ENCODE assay signal across 11 cellular contexts in genomic region chr20:15986690-15987089, GRCh38.
DNase-seq lines count a peak whose midpoint lies in the region; ATAC-seq, FAIRE-seq and TF ChIP-seq lines count a peak whose summit lies in the region.
"Had no signal": no experiment of that assay in that cellular context is flagged by ENCODE, and none has a peak within 500 bp of the region (broad histone marks: within the 10 kb centered on the region; RNA-seq: fewer than 3 reads in every experiment).

No MANE protein-coding gene starts in this region.

- TF ChIP-seq EP300 in GM12878 (IDR thresholded peaks at IDR 0.05; ENCODE audit: borderline replicate concordance in 1 of 2, control insufficient read depth in 1 of 2, low read depth in 2 of 2, low read length in 2 of 2), result peak; percentile 68; a peak in 2 of 4 replicates

- peak; percentile 77 for FAIRE-seq in GM12878 (lab: Jason Lieb, UNC)

- TF ChIP-seq CTCF in GM12878 (IDR thresholded peaks at IDR 0.05 in 2 of 3, conservative IDR thresholded peaks at IDR 0.05 in 1 of 3; ENCODE audit: control insufficient read depth in 2 of 3, extremely low read depth in 1 of 3, insufficient read depth in 1 of 3, low read depth in 3 of 3, low read length in 3 of 3) (no peak), lower leg skin (IDR thresholded peaks at IDR 0.05) (no peak)
- no peak for TF ChIP-seq CTCF in CD4-positive, alpha-beta T cell (IDR thresholded peaks at IDR 0.05)

- H3K4me3 Mint-ChIP-seq in naive thymus-derived CD8-positive, alpha-beta T cell, result peak overlapping the region in 1 of 10 donors; percentile 40
- no peak overlapping the region for H3K4me3 Mint-ChIP-seq in CD4-positive, alpha-beta T cell
- H3K4me3 Mint-ChIP-seq in activated CD4-positive, alpha-beta T cell treated with anti-CD3 and anti-CD28 coated beads, Interleukin-2, amount 10 ng/mL, durations not matched to agents 24 days and 14 days, result no peak overlapping the region
- H3K4me3 Mint-ChIP-seq: natural killer cell treated with Interleukin-12 subunit alpha and Interleukin-12 subunit beta and Interleukin-15 and Interleukin-18, amount 100 ng/mL, for 72 hours had no signal

- in situ Hi-C loops in GM12878 (cut with MboI), result no loop called here

- H3K27ac ChIP-seq in GM12878 (ENCODE audit: control insufficient read depth, insufficient read depth), result peak overlapping the region; percentile 74
- H3K27ac ChIP-seq in CD4-positive, alpha-beta T cell (ENCODE audit: low read depth, low read length), result no peak overlapping the region

- peaks cover 0 to 4% (median 0%) of the 10 kb centered on the region in 9 donors for H3K9me3 Mint-ChIP-seq in naive thymus-derived CD8-positive, alpha-beta T cell
- H3K9me3 Mint-ChIP-seq in CD4-positive, alpha-beta T cell, result no peaks in the 10 kb centered on the region
- H3K9me3 Mint-ChIP-seq in activated CD4-positive, alpha-beta T cell treated with anti-CD3 and anti-CD28 coated beads, Interleukin-2, amount 10 ng/mL, durations not matched to agents 24 days and 14 days, result no peaks in the 10 kb centered on the region
- H3K9me3 Mint-ChIP-seq: natural killer cell treated with Interleukin-12 subunit alpha and Interleukin-12 subunit beta and Interleukin-15 and Interleukin-18, amount 100 ng/mL, for 72 hours had no signal

- H3K79me2 ChIP-seq in GM12878 (ENCODE audit: control insufficient read depth, insufficient read depth, low read length), result peaks cover 21% of the 10 kb centered on the region

- intact Hi-C loops in GM12878 (cut with micrococcal nuclease; ENCODE audit: unreplicated experiment) (loop anchor here (2.0 to 10.0 kb wide), 6 partner anchors 64 to 488 kb away; no protein-coding TSS in a partner anchor), lower leg skin (cut with DNase I; ENCODE audit: low total_unique reads) (no loop called here)
- intact Hi-C loops in CD4-positive, alpha-beta T cell (cut with DNase I, micrococcal nuclease), result no loop called here
- intact Hi-C loops in activated CD4-positive, alpha-beta T cell treated with anti-CD3 and anti-CD28 coated beads, Interleukin-2, amount 10 ng/mL, durations not matched to agents 24 days and 14 days (cut with micrococcal nuclease), result no loop called here

- peak; percentile 72 for DNase-seq in GM12878 (ENCODE audit: low read depth, low spot score)
- DNase-seq in naive thymus-derived CD8-positive, alpha-beta T cell, result no peak
- no peak for DNase-seq in lower leg skin (ENCODE audit: low spot score in 2 of 2)
- DNase-seq in CD4-positive, alpha-beta T cell, result no peak
- DNase-seq in activated CD4-positive, alpha-beta T cell treated with anti-CD3 and anti-CD28 coated beads, Interleukin-2, amount 10 ng/mL, durations not matched to agents 24 days and 14 days, result no peak
- DNase-seq: COR-L47; stimulated activated CD4-positive, alpha-beta T cell treated with anti-CD3 and anti-CD28 coated beads, Interleukin-15, amount 100 ng/mL, for 24 hours had no signal

- no peak overlapping the region for H2AFZ ChIP-seq in GM12878 (ENCODE audit: control insufficient read depth, low read depth, low read length)

- no TSS peak for BruUV-seq in GM12878 (replicated peaks; lab: Mats Ljungman, UMichigan)

- no peaks in the 10 kb centered on the region for H3K27me3 Mint-ChIP-seq in naive thymus-derived CD8-positive, alpha-beta T cell
- H3K27me3 Mint-ChIP-seq in CD4-positive, alpha-beta T cell, result no peaks in the 10 kb centered on the region
- no peaks in the 10 kb centered on the region for H3K27me3 Mint-ChIP-seq in activated CD4-positive, alpha-beta T cell treated with anti-CD3 and anti-CD28 coated beads, Interleukin-2, amount 10 ng/mL, durations not matched to agents 24 days and 14 days

- no peaks in the 10 kb centered on the region for H3K36me3 Mint-ChIP-seq in naive thymus-derived CD8-positive, alpha-beta T cell
- no peaks in the 10 kb centered on the region for H3K36me3 Mint-ChIP-seq in CD4-positive, alpha-beta T cell (ENCODE audit: low read depth)
- H3K36me3 Mint-ChIP-seq in activated CD4-positive, alpha-beta T cell treated with anti-CD3 and anti-CD28 coated beads, Interleukin-2, amount 10 ng/mL, durations not matched to agents 24 days and 14 days (ENCODE audit: low read depth), result no peaks in the 10 kb centered on the region
- H3K36me3 Mint-ChIP-seq: natural killer cell treated with Interleukin-12 subunit alpha and Interleukin-12 subunit beta and Interleukin-15 and Interleukin-18, amount 100 ng/mL, for 72 hours had no signal

- RAD21 ChIA-PET in GM12878 (lab: Charles Lee; ENCODE audit: unreplicated experiment), result interaction anchor here (0.7 to 1.6 kb wide), 3 partner anchors 17 to 329 kb away, joined by 3 to 4 read pairs (median 4); no protein-coding TSS in a partner anchor

- peak overlapping the region; percentile 75 for H3K4me2 ChIP-seq in GM12878 (ENCODE audit: control insufficient read depth, insufficient read depth)

- H3K9me3 ChIP-seq in GM12878 (replicated peaks; ENCODE audit: control insufficient read depth, insufficient read depth, low read length), result no peaks in the 10 kb centered on the region
- H3K9me3 ChIP-seq in CD4-positive, alpha-beta T cell (ENCODE audit: control insufficient read depth, low read length), result no peaks in the 10 kb centered on the region

- no peak overlapping the region; the same call in 1 of the 2 replicates for H3K9ac ChIP-seq in GM12878 (ENCODE audit: control insufficient read depth, insufficient read depth, low read length)

- no peaks in the 10 kb centered on the region for H4K20me1 ChIP-seq in GM12878 (ENCODE audit: control insufficient read depth, insufficient read depth)

- WGBS in GM12878 (ENCODE audit: insufficient coverage, insufficient replicate concordance, low lambda C conversion rate, missing lambda C conversion rate), result 0% methylated on average over 3 of the region's 3 CpGs
- 83 to 98% methylated on average over 3 of the region's 3 CpGs for WGBS in lower leg skin, 2 donors

- H3K4me1 ChIP-seq in GM12878 (ENCODE audit: control insufficient read depth, insufficient read depth, low read length), result no peaks in the 10 kb centered on the region; the same call in 1 of the 2 replicates

- H3K27me3 ChIP-seq in GM12878 (replicated peaks in 1 of 2; ENCODE audit: control insufficient read depth in 2 of 2, insufficient read depth in 2 of 2, low read length in 1 of 2), result no peaks in the 10 kb centered on the region
- H3K27me3 ChIP-seq in CD4-positive, alpha-beta T cell (ENCODE audit: control insufficient read depth, insufficient read depth, low read length), result no peaks in the 10 kb centered on the region

- H3K36me3 ChIP-seq in GM12878 (ENCODE audit: control insufficient read depth in 2 of 2, insufficient read depth in 2 of 2, low read length in 1 of 2), result no peaks in the 10 kb centered on the region

- peak; percentile 95 for ATAC-seq in GM18867 (IDR thresholded peaks at IDR 0.05; ENCODE audit: unreplicated experiment)
- ATAC-seq in GM21576 (IDR thresholded peaks at IDR 0.05; ENCODE audit: unreplicated experiment), result peak; percentile 97
- ATAC-seq in HG03097 (IDR thresholded peaks at IDR 0.05; ENCODE audit: low FRiP score, unreplicated experiment), result peak; percentile 95
- ATAC-seq in GM12878, result peak; percentile 92
- no peak for ATAC-seq in naive thymus-derived CD8-positive, alpha-beta T cell
- ATAC-seq in CD4-positive, alpha-beta T cell (ENCODE audit: poor library complexity), result no peak
- ATAC-seq: natural killer cell treated with Interleukin-12 subunit alpha and Interleukin-12 subunit beta and Interleukin-15 and Interleukin-18, amount 100 ng/mL, for 72 hours had no signal

- TF ChIP-seq RAD21 in GM12878 (IDR thresholded peaks at IDR 0.05; ENCODE audit: insufficient read depth, low read depth, low read length), result no peak

- H3K4me3 ChIP-seq in GM12878 (peak overlapping the region; percentile 91), lower leg skin (ENCODE audit: low read depth, poor library complexity, severe bottlenecking) (no peak overlapping the region)

- peak overlapping the region in 1 of 10 donors; percentile 42 for H3K27ac Mint-ChIP-seq in naive thymus-derived CD8-positive, alpha-beta T cell
- H3K27ac Mint-ChIP-seq in CD4-positive, alpha-beta T cell, result no peak overlapping the region
- no peak overlapping the region for H3K27ac Mint-ChIP-seq in activated CD4-positive, alpha-beta T cell treated with anti-CD3 and anti-CD28 coated beads, Interleukin-2, amount 10 ng/mL, durations not matched to agents 24 days and 14 days
- H3K27ac Mint-ChIP-seq: natural killer cell treated with Interleukin-12 subunit alpha and Interleukin-12 subunit beta and Interleukin-15 and Interleukin-18, amount 100 ng/mL, for 72 hours had no signal

- TF ChIP-seq POLR2A in GM12878 (IDR thresholded peaks at IDR 0.05; ENCODE audit: low read depth, low read length), result no peak
- TF ChIP-seq POLR2A in lower leg skin (IDR thresholded peaks at IDR 0.05), result no peak

- H3K4me1 Mint-ChIP-seq in naive thymus-derived CD8-positive, alpha-beta T cell, result peaks cover 0 to 11% (median 0%) of the 10 kb centered on the region in 4 donors
- no peaks in the 10 kb centered on the region for H3K4me1 Mint-ChIP-seq in CD4-positive, alpha-beta T cell (ENCODE audit: low read depth)
- H3K4me1 Mint-ChIP-seq in activated CD4-positive, alpha-beta T cell treated with anti-CD3 and anti-CD28 coated beads, Interleukin-2, amount 10 ng/mL, durations not matched to agents 24 days and 14 days, result no peaks in the 10 kb centered on the region

- CTCF ChIA-PET in GM12878 (lab: Yijun Ruan, JAX), result interaction anchor here (0.8 kb wide), 1 partner anchor 16 kb away, joined by 3 read pairs; no protein-coding TSS in a partner anchor
- CTCF ChIA-PET in CD4-positive, alpha-beta T cell (lab: Charles Lee), result no interaction called here

- POLR2A ChIA-PET in GM12878 (lab: Charles Lee), result interaction anchor here (1.0 kb wide), 1 partner anchor 9 kb away, joined by 3 read pairs; no protein-coding TSS in a partner anchor
- POLR2A ChIA-PET in naive thymus-derived CD8-positive, alpha-beta T cell (lab: Charles Lee), result no interaction called here
- POLR2A ChIA-PET in CD4-positive, alpha-beta T cell (lab: Charles Lee), result no interaction called here

- SMC1A ChIA-PET in GM12878 (lab: Charles Lee; ENCODE audit: uncharacterized antibody, unreplicated experiment), result interaction anchor here (0.7 to 1.5 kb wide), 5 partner anchors 8 to 113 kb away, joined by 3 to 4 read pairs (median 3); no protein-coding TSS in a partner anchor

TF ChIP-seq in GM12878, 131 proteins besides CTCF, POLR2A, EP300 and RAD21 (continues in another document):
- TF ChIP-seq MAX (IDR thresholded peaks at IDR 0.05; ENCODE audit: low read depth, low read length) (no peak), YY1 (IDR thresholded peaks at IDR 0.05; ENCODE audit: low read depth, low read length) (no peak), GABPA (IDR thresholded peaks at IDR 0.05; ENCODE audit: low read depth) (no peak), NR2C1 (IDR thresholded peaks at IDR 0.05) (no peak), CEBPB (IDR thresholded peaks at IDR 0.05; ENCODE audit: borderline replicate concordance in 1 of 2, low read depth in 2 of 2, low read length in 2 of 2) (peak in 1 of 2 experiments; percentile 47; a peak in 1 of 4 replicates), DPF2 (IDR thresholded peaks at IDR 0.05) (peak; percentile 46), ZZZ3 (IDR thresholded peaks at IDR 0.05; ENCODE audit: control insufficient read depth, insufficient read length, low read depth) (no peak), TCF7 (IDR thresholded peaks at IDR 0.05; ENCODE audit: borderline replicate concordance) (no peak)

Comparison
In these comparisons a context has a peak if more than half of its experiments do, and no peak if none do; other contexts are left out.
1. ATAC-seq: peak in GM18867 (single experiment), GM21576 (single experiment), HG03097 (single experiment) and GM12878 (single experiment); none in naive thymus-derived CD8-positive, alpha-beta T cell (0 of 2) and CD4-positive, alpha-beta T cell (single experiment).